Comparison of ENCODE assay signal across 8 cellular contexts in the genomic region with DNA sequence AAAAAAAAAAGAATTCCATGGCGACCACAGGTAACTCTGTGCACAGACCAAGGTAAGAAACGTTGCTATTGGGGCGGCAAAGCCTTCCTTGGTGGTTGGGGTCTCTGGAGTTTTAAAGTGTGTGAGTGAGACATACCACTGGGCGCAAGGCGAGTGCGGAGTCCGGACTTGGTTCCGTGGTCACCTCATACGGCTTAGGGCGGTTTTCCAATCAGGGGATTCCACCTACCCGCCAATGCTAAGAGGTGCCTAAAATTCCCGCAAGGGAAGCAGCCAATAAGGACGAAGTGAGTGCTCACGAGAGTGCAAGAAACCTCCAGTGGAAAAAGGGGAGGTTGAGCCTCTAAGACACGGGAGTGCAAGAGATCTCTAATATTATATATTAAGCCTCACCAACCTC.
DNase-seq lines count a peak whose midpoint lies in the region; FAIRE-seq and TF ChIP-seq lines count a peak whose summit lies in the region.

No MANE protein-coding gene starts in this region.

- peak overlapping the region; percentile 37 for H2AFZ ChIP-seq in astrocyte (ENCODE audit: low read depth, low read length)

- H3K4me1 ChIP-seq in astrocyte (ENCODE audit: insufficient read depth, low read length) (no peaks in the 10 kb centered on the region), subcutaneous abdominal adipose tissue (ENCODE audit: control insufficient read depth in 5 of 5, insufficient read depth in 5 of 5, low read length in 5 of 5) (peaks cover 0 to 25% (median 16%) of the 10 kb centered on the region in 5 donors), BE2C (no peaks in the 10 kb centered on the region; the same call in 1 of the 2 replicates)

- H3K4me1 Mint-ChIP-seq in activated T-cell treated with anti-CD3 and anti-CD28 coated beads, Interleukin-2, amount 50 U/mL, for 24 hours (ENCODE audit: low read depth), result peaks cover 15% of the 10 kb centered on the region
- H3K4me1 Mint-ChIP-seq in astrocyte (ENCODE audit: low read depth, unreplicated experiment), result no peaks in the 10 kb centered on the region

- peaks cover 3% of the 10 kb centered on the region for H3K27me3 ChIP-seq in astrocyte (ENCODE audit: insufficient read depth, low read length)
- H3K27me3 ChIP-seq in subcutaneous abdominal adipose tissue (ENCODE audit: control insufficient read depth in 5 of 5, insufficient read depth in 4 of 5, low read length in 5 of 5), result no peaks in the 10 kb centered on the region
- H3K27me3 ChIP-seq in BE2C, result peaks cover 22% of the 10 kb centered on the region; the same call in 1 of the 2 replicates

- no peak overlapping the region for H3K9ac ChIP-seq in astrocyte (ENCODE audit: low read length)
- H3K9ac ChIP-seq in subcutaneous abdominal adipose tissue (ENCODE audit: low read length in 5 of 5), result peak overlapping the region in 1 of 5 donors; percentile 49

- no peaks in the 10 kb centered on the region for H3K9me3 ChIP-seq in astrocyte (ENCODE audit: insufficient read depth, low read depth, low read length)
- H3K9me3 ChIP-seq in subcutaneous abdominal adipose tissue (ENCODE audit: control insufficient read depth in 5 of 5, low read length in 5 of 5), result no peaks in the 10 kb centered on the region
- no peaks in the 10 kb centered on the region for H3K9me3 ChIP-seq in BE2C

- H3K9me3 Mint-ChIP-seq in activated T-cell treated with anti-CD3 and anti-CD28 coated beads, Interleukin-2, amount 50 U/mL, for 24 hours, result no peaks in the 10 kb centered on the region
- H3K9me3 Mint-ChIP-seq in astrocyte (ENCODE audit: unreplicated experiment), result peaks cover 5% of the 10 kb centered on the region

- peak overlapping the region; percentile 89 for H3K4me3 Mint-ChIP-seq in activated T-cell treated with anti-CD3 and anti-CD28 coated beads, Interleukin-2, amount 50 U/mL, for 24 hours
- H3K4me3 Mint-ChIP-seq in astrocyte (ENCODE audit: unreplicated experiment), result peak overlapping the region; percentile 95

- H3K36me3 ChIP-seq in astrocyte (ENCODE audit: insufficient read depth, low read length) (no peaks in the 10 kb centered on the region), subcutaneous abdominal adipose tissue (ENCODE audit: control insufficient read depth in 5 of 5, insufficient read depth in 5 of 5, low read length in 5 of 5) (no peaks in the 10 kb centered on the region), BE2C (no peaks in the 10 kb centered on the region)

- H4K20me1 ChIP-seq in astrocyte (ENCODE audit: insufficient read depth, low read length), result no peaks in the 10 kb centered on the region

- H3K27me3 Mint-ChIP-seq in activated T-cell treated with anti-CD3 and anti-CD28 coated beads, Interleukin-2, amount 50 U/mL, for 24 hours, result peaks cover 12% of the 10 kb centered on the region
- H3K27me3 Mint-ChIP-seq in astrocyte (ENCODE audit: low read depth, unreplicated experiment), result peaks cover 8% of the 10 kb centered on the region

- H3K79me2 ChIP-seq in astrocyte (ENCODE audit: insufficient read depth, low read length), result no peaks in the 10 kb centered on the region

- H3K4me3 ChIP-seq in astrocyte (ENCODE audit: insufficient read depth, low read depth, low read length), result peak overlapping the region; percentile 98
- H3K4me3 ChIP-seq in subcutaneous abdominal adipose tissue (ENCODE audit: low read depth in 1 of 5, low read length in 5 of 5), result peak overlapping the region; percentile 97 to 100 (median 99)
- no peak overlapping the region for H3K4me3 ChIP-seq in BE2C (ENCODE audit: low read depth, low read length)

- DNase-seq in activated T-cell treated with anti-CD3 and anti-CD28 coated beads, Interleukin-2, amount 50 U/mL, for 24 hours, result no peak
- DNase-seq in activated T-cell treated with anti-CD3 and anti-CD28 coated beads, Interleukin-2, amount 50 U/mL, for 48 hours, result no peak
- DNase-seq in astrocyte (ENCODE audit: low read depth) (no peak), islet precursor cell (peak; percentile 63), amygdala (lab: John Stamatoyannopoulos, UW) (no peak), BE2C (no peak), pons (ENCODE audit: low spot score) (no peak)

- H3K27ac Mint-ChIP-seq in activated T-cell treated with anti-CD3 and anti-CD28 coated beads, Interleukin-2, amount 50 U/mL, for 24 hours, result no peak overlapping the region
- peak overlapping the region; percentile 26 for H3K27ac Mint-ChIP-seq in astrocyte (ENCODE audit: unreplicated experiment)

- peaks cover 10% of the 10 kb centered on the region for H3K36me3 Mint-ChIP-seq in activated T-cell treated with anti-CD3 and anti-CD28 coated beads, Interleukin-2, amount 50 U/mL, for 24 hours (ENCODE audit: low read depth)
- H3K36me3 Mint-ChIP-seq in astrocyte (ENCODE audit: low read depth, unreplicated experiment), result peaks cover 2% of the 10 kb centered on the region

- no peak overlapping the region for H3K27ac ChIP-seq in astrocyte (ENCODE audit: low read depth, low read length)
- no peak overlapping the region for H3K27ac ChIP-seq in subcutaneous abdominal adipose tissue (ENCODE audit: low read depth, low read length)

- H3K4me2 ChIP-seq in astrocyte (ENCODE audit: low read length), result peak overlapping the region; percentile 99

- TF ChIP-seq CTCF in astrocyte (IDR thresholded peaks at IDR 0.05; ENCODE audit: insufficient read depth, low read depth, low read length) (no peak), BE2C (IDR thresholded peaks at IDR 0.05; ENCODE audit: low read depth, low read length) (no peak)

- no peak for FAIRE-seq in astrocyte (lab: Jason Lieb, UNC)
